Comparison of ENCODE assay signal across 6 cellular contexts in the genomic region with DNA sequence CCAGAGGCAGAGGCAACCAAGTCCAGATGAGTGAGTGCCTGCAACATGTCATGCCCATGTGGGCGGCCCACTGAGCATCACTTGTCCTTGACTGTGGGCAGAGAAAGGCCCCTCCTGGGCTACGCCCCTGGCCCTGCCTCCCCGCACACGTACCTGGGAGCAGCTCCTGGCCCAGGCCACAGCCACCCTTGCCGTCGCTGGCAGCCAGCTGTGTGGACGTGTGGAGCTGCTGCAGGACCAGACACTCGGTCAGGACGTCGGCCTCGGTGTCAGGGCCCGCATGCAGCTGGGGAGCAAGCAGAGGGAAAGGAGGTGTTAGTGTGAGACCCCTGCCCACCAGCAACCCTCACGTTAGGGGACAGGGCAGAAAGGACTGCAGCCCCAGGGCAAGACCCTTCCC.
"Had no signal": no experiment of that assay in that cellular context is flagged by ENCODE, and none has a peak within 500 bp of the region (broad histone marks: within the 10 kb centered on the region; RNA-seq: fewer than 3 reads in every experiment).

No MANE protein-coding gene starts in this region.

- H3K4me1 Mint-ChIP-seq: GM23338 had no signal

- H3K4me1 ChIP-seq: HAP-1 had no signal

- DNase-seq: KG1 had no signal

- H2AFZ ChIP-seq: GM23338 had no signal

- H3K9me3 Mint-ChIP-seq: GM23338 had no signal

- ATAC-seq: GM23338, HCT116, HepG2, K562 had no signal

- H3K4me3 Mint-ChIP-seq: GM23338 had no signal

- H3K27ac Mint-ChIP-seq: GM23338 had no signal

- H3K9me3 ChIP-seq: HAP-1 had no signal

- H3K36me3 ChIP-seq: HAP-1 had no signal

- H3K4me3 ChIP-seq: GM23338, HAP-1, K562 had no signal

- H3K4me2 ChIP-seq: GM23338 had no signal
